In genomic region chr3:31760654-31761053, GRCh38 we compare ENCODE assay signal across 9 cellular contexts.
"Had no signal": no experiment of that assay in that cellular context is flagged by ENCODE, and none has a peak within 500 bp of the region (broad histone marks: within the 10 kb centered on the region; RNA-seq: fewer than 3 reads in every experiment).

No MANE protein-coding gene starts in this region.

- ATAC-seq: HCT116, HepG2, K562 had no signal

- H2AFZ ChIP-seq: GM23248 had no signal

- H3K36me3 ChIP-seq: HAP-1 had no signal

- H3K27ac ChIP-seq: GM23248, HL-60 had no signal

- H3K9ac ChIP-seq: GM23248 had no signal

- H3K4me1 ChIP-seq: HAP-1 had no signal

- H3K4me3 ChIP-seq: GM23248, HAP-1, K562 had no signal

- DNase-seq: GM23248, GOT3, H7, KG1 had no signal
